ENCODE assay signal across 8 cellular contexts in genomic region chr20:36574278-36575065, GRCh38. TPM values are rescaled to one million over a fixed set of nuclear protein-coding genes. Genes with fewer than 3 reads are reported as not detected.
DNase-seq lines count a peak whose midpoint lies in the region; ATAC-seq and TF ChIP-seq lines count a peak whose summit lies in the region.

No MANE protein-coding gene starts in this region.

- peak overlapping the region; percentile 85 for H3K4me2 ChIP-seq in OCI-LY3 (ENCODE audit: low read length)

- no peak for TF ChIP-seq POLR2A in vagina (IDR thresholded peaks at IDR 0.05)

- no peaks in the 10 kb centered on the region for H3K27me3 ChIP-seq in OCI-LY3 (ENCODE audit: low read depth, low read length)
- no peaks in the 10 kb centered on the region for H3K27me3 ChIP-seq in vagina

- H3K27ac Mint-ChIP-seq in activated T-helper 2 cell treated with anti-CD3 and anti-CD28 coated beads, Interferon-gamma antibody, Interleukin-2, Interleukin-4, amounts not matched to agents 10 μg/mL and 5 μg/mL and 100 μg/mL, durations not matched to agents 14 hours and 24 hours and 36 hours = peak overlapping the region; percentile 98

- H3K36me3 Mint-ChIP-seq in activated T-helper 2 cell treated with anti-CD3 and anti-CD28 coated beads, Interferon-gamma antibody, Interleukin-2, Interleukin-4, amounts not matched to agents 10 μg/mL and 5 μg/mL and 100 μg/mL, durations not matched to agents 14 hours and 24 hours and 36 hours (ENCODE audit: low read depth) = peaks cover 35% of the 10 kb centered on the region

- peaks cover 39% of the 10 kb centered on the region for H4K20me1 ChIP-seq in OCI-LY3 (ENCODE audit: insufficient read depth, low read length)

- TF ChIP-seq CTCF in OCI-LY3 (IDR thresholded peaks at IDR 0.05; ENCODE audit: low read depth, low read length) (0 out of 2 replicates have a peak, but pooled peaks have one; percentile 30), omental fat pad (IDR thresholded peaks at IDR 0.05) (no peak), vagina (IDR thresholded peaks at IDR 0.05) (no peak)

- H3K9ac ChIP-seq in OCI-LY3 (ENCODE audit: low read length) = peak overlapping the region; percentile 99

- peak overlapping the region; percentile 97 for H3K4me3 Mint-ChIP-seq in activated T-helper 2 cell treated with anti-CD3 and anti-CD28 coated beads, Interferon-gamma antibody, Interleukin-2, Interleukin-4, amounts not matched to agents 10 μg/mL and 5 μg/mL and 100 μg/mL, durations not matched to agents 14 hours and 24 hours and 36 hours (ENCODE audit: low read depth)

- H3K4me3 ChIP-seq in OCI-LY3 (ENCODE audit: low read length) (peak overlapping the region; percentile 95), vagina (peak overlapping the region; percentile 61 to 83)

- ATAC-seq in omental fat pad (ENCODE audit: low FRiP score) = peak; percentile 34

- peaks cover 24% of the 10 kb centered on the region for H3K36me3 ChIP-seq in OCI-LY3 (replicated peaks; ENCODE audit: low read depth, low read length)
- H3K36me3 ChIP-seq in vagina = peaks cover 0 to under 1% of the 10 kb centered on the region in 2 donors

- no peaks in the 10 kb centered on the region for H3K27me3 Mint-ChIP-seq in activated T-helper 2 cell treated with anti-CD3 and anti-CD28 coated beads, Interferon-gamma antibody, Interleukin-2, Interleukin-4, amounts not matched to agents 10 μg/mL and 5 μg/mL and 100 μg/mL, durations not matched to agents 14 hours and 24 hours and 36 hours (ENCODE audit: low read depth)

- H3K79me2 ChIP-seq in OCI-LY3 (ENCODE audit: low read length) = peaks cover 60% of the 10 kb centered on the region

- H3K4me1 ChIP-seq in OCI-LY3 (ENCODE audit: low read length) = peaks cover 15% of the 10 kb centered on the region
- H3K4me1 ChIP-seq in vagina = peaks cover 29% of the 10 kb centered on the region

- H3K27ac ChIP-seq in OCI-LY3 (ENCODE audit: low read length) (peak overlapping the region; percentile 84), vagina (peak overlapping the region; percentile 98)

- peaks cover 35% of the 10 kb centered on the region for H3K4me1 Mint-ChIP-seq in activated T-helper 2 cell treated with anti-CD3 and anti-CD28 coated beads, Interferon-gamma antibody, Interleukin-2, Interleukin-4, amounts not matched to agents 10 μg/mL and 5 μg/mL and 100 μg/mL, durations not matched to agents 14 hours and 24 hours and 36 hours (ENCODE audit: low read depth)

- no peaks in the 10 kb centered on the region for H3K9me3 ChIP-seq in OCI-LY3 (ENCODE audit: insufficient read depth, low read length)
- no peaks in the 10 kb centered on the region for H3K9me3 ChIP-seq in vagina

- intact Hi-C loops in activated T-helper 2 cell treated with anti-CD3 and anti-CD28 coated beads, Interferon-gamma antibody, Interleukin-2, Interleukin-4, amounts not matched to agents 10 μg/mL and 5 μg/mL and 100 μg/mL, durations not matched to agents 14 hours and 24 hours and 36 hours (cut with micrococcal nuclease) = loop anchor here (1.0 kb wide), 1 partner anchor 20 kb away; no protein-coding TSS in a partner anchor
- intact Hi-C loops in vagina (cut with DNase I) = loop anchor here (10.0 kb wide), 1 partner anchor 290 kb away; a partner anchor contains a TSS

- H2AFZ ChIP-seq in OCI-LY3 (ENCODE audit: low read depth, low read length) = no peak overlapping the region

- no peaks in the 10 kb centered on the region for H3K9me3 Mint-ChIP-seq in activated T-helper 2 cell treated with anti-CD3 and anti-CD28 coated beads, Interferon-gamma antibody, Interleukin-2, Interleukin-4, amounts not matched to agents 10 μg/mL and 5 μg/mL and 100 μg/mL, durations not matched to agents 14 hours and 24 hours and 36 hours

- peak; percentile 30 for DNase-seq in NCI-H2227 (lab: John Stamatoyannopoulos, UW; ENCODE audit: unreplicated experiment)
- no peak for DNase-seq in NCI-H2227 treated with DMSO at 0.1 percent for 48 hours (lab: John Stamatoyannopoulos, UW)
- DNase-seq in activated T-helper 2 cell treated with anti-CD3 and anti-CD28 coated beads, Interferon-gamma antibody, Interleukin-2, Interleukin-4, amounts not matched to agents 10 μg/mL and 5 μg/mL and 100 μg/mL, durations not matched to agents 14 hours and 24 hours and 36 hours (ENCODE audit: low spot score) = peak; percentile 47
- DNase-seq in foreskin melanocyte = peak; percentile 24
- peak; percentile 37 for DNase-seq in omental fat pad (ENCODE audit: low spot score)
- DNase-seq in vagina (ENCODE audit: extremely low spot score in 2 of 2) = no peak
- no peak for DNase-seq in NCI-H1048 (lab: John Stamatoyannopoulos, UW)

RNA-seq across cellular contexts. Expression of gene TGIF2, which starts 1.1 kb away (rescaled TPM):
- total RNA-seq in activated T-helper 2 cell treated with anti-CD3 and anti-CD28 coated beads, Interferon-gamma antibody, Interleukin-2, Interleukin-4, amounts not matched to agents 10 μg/mL and 5 μg/mL and 100 μg/mL, durations not matched to agents 14 hours and 24 hours and 36 hours = 44.3 and 50.6 TPM in 2 replicates
- total RNA-seq in omental fat pad (10 to 100 TPM; 11.0 to 15.1 (median 12.1) TPM), vagina (9.3 TPM)

RNA-seq across cellular contexts. Expression of gene RAB5IF, which starts 31.1 kb away (rescaled TPM):
- 94.5 and 99.0 TPM in 2 replicates for total RNA-seq in activated T-helper 2 cell treated with anti-CD3 and anti-CD28 coated beads, Interferon-gamma antibody, Interleukin-2, Interleukin-4, amounts not matched to agents 10 μg/mL and 5 μg/mL and 100 μg/mL, durations not matched to agents 14 hours and 24 hours and 36 hours
- total RNA-seq in omental fat pad = 100 to 1,000 TPM in 2 of 4 donors, 10 to 100 TPM in 2; 66.8 to 117 (median 89.1) TPM
- 64.3 TPM for total RNA-seq in vagina

RNA-seq across cellular contexts. Expression of gene MYL9, which starts 33.2 kb away (rescaled TPM):
- 4.0 and 4.2 TPM in 2 replicates for total RNA-seq in activated T-helper 2 cell treated with anti-CD3 and anti-CD28 coated beads, Interferon-gamma antibody, Interleukin-2, Interleukin-4, amounts not matched to agents 10 μg/mL and 5 μg/mL and 100 μg/mL, durations not matched to agents 14 hours and 24 hours and 36 hours
- total RNA-seq in omental fat pad (100 to 1,000 TPM in 2 of 4 donors, 10 to 100 TPM in 2; 57.0 to 145 (median 102) TPM), vagina (246 TPM)

Comparison
In these comparisons a context has a peak if more than half of its experiments do, and no peak if none do; other contexts are left out.
1. DNase-seq: peak in NCI-H2227 (single experiment), activated T-helper 2 cell treated with anti-CD3 and anti-CD28 coated beads, Interferon-gamma antibody, Interleukin-2, Interleukin-4, amounts not matched to agents 10 μg/mL and 5 μg/mL and 100 μg/mL, durations not matched to agents 14 hours and 24 hours and 36 hours (single experiment), foreskin melanocyte (single experiment) and omental fat pad (single experiment); none in NCI-H2227 treated with DMSO at 0.1 percent for 48 hours (single experiment), vagina (0 of 2) and NCI-H1048 (single experiment).
2. RNA of gene MYL9, which starts 33.2 kb away (total RNA-seq): 246 TPM in vagina (single experiment) and 57.0 to 145 TPM in omental fat pad; 4.0 to 4.2 TPM in activated T-helper 2 cell treated with anti-CD3 and anti-CD28 coated beads, Interferon-gamma antibody, Interleukin-2, Interleukin-4, amounts not matched to agents 10 μg/mL and 5 μg/mL and 100 μg/mL, durations not matched to agents 14 hours and 24 hours and 36 hours; every median in the first group is over 10 times any median in the second.